ENCODE assay signal across 17 cellular contexts in genomic region chr15:71493526-71493925, GRCh38.
A peak's percentile ranks its signal among the peaks of the same experiment; 100 is the strongest.
DNase-seq lines count a peak whose midpoint lies in the region; ATAC-seq, FAIRE-seq and TF ChIP-seq lines count a peak whose summit lies in the region.
"Had no signal": no experiment of that assay in that cellular context is flagged by ENCODE, and none has a peak within 500 bp of the region (broad histone marks: within the 10 kb centered on the region; RNA-seq: fewer than 3 reads in every experiment).

No MANE protein-coding gene starts in this region.

- H3K4me2 ChIP-seq in A549: no peak overlapping the region
- H3K4me2 ChIP-seq in Karpas-422 (ENCODE audit: low read depth, low read length, poor library complexity, severe bottlenecking): no peak overlapping the region

- no peaks in the 10 kb centered on the region for H3K9me3 ChIP-seq in A549
- peaks cover 5% of the 10 kb centered on the region for H3K9me3 ChIP-seq in left ventricle myocardium inferior (replicated peaks)
- H3K9me3 ChIP-seq in Karpas-422 (ENCODE audit: low read length): no peaks in the 10 kb centered on the region

- TF ChIP-seq CTCF in A549 (IDR thresholded peaks at IDR 0.05) (no peak), bronchial epithelial cell (IDR thresholded peaks at IDR 0.05; ENCODE audit: insufficient read depth, low read length, severe bottlenecking) (no peak), left ventricle myocardium inferior (IDR thresholded peaks at IDR 0.05; ENCODE audit: borderline replicate concordance) (no peak)

- peak; percentile 13 for FAIRE-seq in A549 (lab: Jason Lieb, UNC)
- FAIRE-seq in bronchial epithelial cell (lab: Jason Lieb, UNC): peak; percentile 55
- FAIRE-seq: GM12878, GM18507 had no signal

- no peaks in the 10 kb centered on the region for H3K79me2 ChIP-seq in Karpas-422 (ENCODE audit: low read length)

- no peaks in the 10 kb centered on the region for H3K27me3 ChIP-seq in bronchial epithelial cell (ENCODE audit: control insufficient read depth, insufficient read depth, low read length)
- no peaks in the 10 kb centered on the region for H3K27me3 ChIP-seq in left ventricle myocardium inferior (ENCODE audit: low read depth)
- no peaks in the 10 kb centered on the region for H3K27me3 ChIP-seq in Karpas-422 (ENCODE audit: low read length)

- H3K9me2 ChIP-seq in Karpas-422 (replicated peaks; ENCODE audit: insufficient read depth, low read length): no peaks in the 10 kb centered on the region

- H3K36me3 ChIP-seq in bronchial epithelial cell (ENCODE audit: control insufficient read depth, insufficient read depth, low read length) (no peaks in the 10 kb centered on the region), left ventricle myocardium inferior (no peaks in the 10 kb centered on the region), Karpas-422 (ENCODE audit: insufficient read depth, low read length) (no peaks in the 10 kb centered on the region)

- TF ChIP-seq POLR2A in A549 (IDR thresholded peaks at IDR 0.05; ENCODE audit: low read length): no peak

- no peak for TF ChIP-seq RAD21 in A549 (conservative IDR thresholded peaks at IDR 0.05 in 1 of 2, IDR thresholded peaks at IDR 0.05 in 1 of 2)

- intact Hi-C loops in left ventricle myocardium inferior (cut with micrococcal nuclease): no loop called here
- intact Hi-C loops in left colon (cut with DNase I, micrococcal nuclease): no loop called here

- TF ChIP-seq EP300 in A549 (IDR thresholded peaks at IDR 0.05): no peak

- 87% methylated on average over 5 of the region's 5 CpGs for WGBS in A549 (ENCODE audit: missing lambda C conversion rate)

- POLR2A ChIA-PET in A549 (lab: Yijun Ruan, JAX): no interaction called here

- no peaks in the 10 kb centered on the region for H4K20me1 ChIP-seq in Karpas-422 (ENCODE audit: insufficient read depth, low read depth, low read length)

- H3K4me1 ChIP-seq in A549 (no peaks in the 10 kb centered on the region), left ventricle myocardium inferior (peaks cover 40% of the 10 kb centered on the region), Karpas-422 (ENCODE audit: low read length) (no peaks in the 10 kb centered on the region)

- H3K27ac ChIP-seq in A549 (no peak overlapping the region), left ventricle myocardium inferior (replicated peaks) (peak overlapping the region; percentile 79), Karpas-422 (ENCODE audit: low read length) (no peak overlapping the region)
- H3K27ac ChIP-seq: HL-60 had no signal

- no peak for ATAC-seq in A549
- peak; percentile 51 for ATAC-seq in left colon
- ATAC-seq in HG03457 (IDR thresholded peaks at IDR 0.05; ENCODE audit: unreplicated experiment): no peak
- no peak for ATAC-seq in GM21515 (IDR thresholded peaks at IDR 0.05; ENCODE audit: unreplicated experiment)
- ATAC-seq in HG03565 (IDR thresholded peaks at IDR 0.05; ENCODE audit: unreplicated experiment): no peak
- ATAC-seq: GM12878 had no signal

- H3K9ac ChIP-seq in Karpas-422 (ENCODE audit: low read length): no peak overlapping the region

- H3K4me3 ChIP-seq in A549 (no peak overlapping the region), bronchial epithelial cell (ENCODE audit: low read depth, low read length) (no peak overlapping the region), left ventricle myocardium inferior (no peak overlapping the region), Karpas-422 (ENCODE audit: low read length) (no peak overlapping the region)
- H3K4me3 ChIP-seq: GM12878 had no signal

- CTCF ChIA-PET in A549 (lab: Yijun Ruan, JAX): interaction anchor here (1.3 to 1.7 kb wide), 4 partner anchors 8 to 36 kb away, joined by 3 to 7 read pairs (median 4); no protein-coding TSS in a partner anchor

- no peak overlapping the region for H2AFZ ChIP-seq in Karpas-422 (ENCODE audit: low read length)

- DNase-seq in A549 (ENCODE audit: low read depth in 1 of 2, low spot score in 1 of 2): no peak
- DNase-seq in bronchial epithelial cell (ENCODE audit: low read depth): no peak
- no peak for DNase-seq in left ventricle myocardium inferior
- no peak for DNase-seq in left colon
- DNase-seq in Karpas-422: no peak
- DNase-seq: C1 segment of cervical spinal cord; Calu3; CD4-positive, alpha-beta T cell; DMS 273 treated with DMSO at 0.1 percent for 48 hours; GOT3; H9 had no signal

TF ChIP-seq in A549, 52 proteins besides CTCF, POLR2A, EP300 and RAD21:
- TF ChIP-seq BCL3 (IDR thresholded peaks at IDR 0.05) (no peak), ZSCAN20 (CRISPR knock-in tag; IDR thresholded peaks at IDR 0.05) (no peak), GATA3 (IDR thresholded peaks at IDR 0.05; ENCODE audit: borderline replicate concordance) (no peak), MYC (IDR thresholded peaks at IDR 0.05; ENCODE audit: borderline replicate concordance, low read length) (no peak), BHLHE40 (IDR thresholded peaks at IDR 0.05; ENCODE audit: low read depth, low read length) (no peak), TP53 (CRISPR knock-in tag; IDR thresholded peaks at IDR 0.05) (no peak), HOXB13 (CRISPR knock-in tag; IDR thresholded peaks at IDR 0.05; ENCODE audit: low read depth) (no peak), HDAC2 (IDR thresholded peaks at IDR 0.05) (no peak), NFE2L2 (conservative IDR thresholded peaks at IDR 0.05; ENCODE audit: low read length) (no peak), RNF2 (IDR thresholded peaks at IDR 0.05; ENCODE audit: borderline replicate concordance, low read depth) (no peak), CBX8 (IDR thresholded peaks at IDR 0.05) (no peak)
